ENCODE assay signal across 8 cellular contexts in the genomic region with DNA sequence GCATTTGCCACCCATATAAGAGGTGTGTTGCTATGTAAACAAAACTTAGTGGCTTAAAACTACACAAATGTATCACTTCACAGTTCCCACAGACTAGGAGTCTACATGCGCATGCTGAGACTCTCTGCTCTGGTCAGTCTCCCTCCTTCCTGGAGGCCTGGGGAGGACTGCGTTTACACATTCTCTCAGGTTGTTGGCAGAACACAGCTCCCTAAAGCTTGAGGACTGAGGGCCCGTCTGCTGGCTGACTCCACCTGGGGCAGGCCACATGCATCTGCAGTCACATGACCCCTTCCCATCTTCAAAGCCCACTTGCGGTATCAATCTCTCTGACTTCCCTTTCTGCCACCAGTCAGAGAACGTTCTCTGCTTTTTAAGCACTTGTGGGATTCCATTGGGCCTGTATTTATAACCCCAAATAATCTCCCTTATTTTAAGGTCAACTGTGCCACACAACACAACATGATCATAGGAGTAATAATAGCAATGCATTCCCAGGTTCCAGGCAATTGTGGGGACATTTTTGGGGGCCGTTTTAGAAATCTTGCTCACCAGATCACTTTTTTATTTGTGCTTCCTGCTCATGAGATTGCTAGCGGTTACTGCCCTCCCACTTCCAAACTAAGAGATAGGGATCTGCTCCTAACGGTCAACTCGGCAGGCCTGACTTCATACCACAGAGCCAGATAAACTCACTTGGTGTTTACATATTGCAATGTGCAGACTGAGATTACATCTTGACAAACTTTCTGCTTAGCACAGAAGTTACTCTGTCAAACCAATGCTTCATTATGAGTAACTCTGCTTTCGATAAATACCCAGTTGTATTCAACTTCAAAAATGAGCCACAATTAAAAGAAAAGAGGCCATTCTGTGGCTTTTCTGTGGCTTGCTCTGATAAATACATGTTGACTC.
DNase-seq lines count a peak whose midpoint lies in the region; ATAC-seq and TF ChIP-seq lines count a peak whose summit lies in the region.

No MANE protein-coding gene starts in this region.

- in situ Hi-C loops in transverse colon (cut with MboI; ENCODE audit: low pct_ligation_motif_present in 1 of 4, low pct_unique_long_range_greater_than_20kb in 1 of 4, low sequenced_read_pairs in 3 of 4): loop anchor here in 3 of 4 donors (10.0 to 25.0 kb wide), 2 partner anchors 192 to 194 kb away; partner anchors contain the start of gene ZFAND4 (in 2 of the 3)

- H3K36me3 ChIP-seq in lung (ENCODE audit: control insufficient read depth in 2 of 2, insufficient read depth in 2 of 2, low read length in 2 of 2) (no peaks in the 10 kb centered on the region), transverse colon (no peaks in the 10 kb centered on the region)

- H3K27me3 ChIP-seq in lung (ENCODE audit: control insufficient read depth, insufficient read depth) (no peaks in the 10 kb centered on the region), transverse colon (no peaks in the 10 kb centered on the region)

- peak; percentile 31 for TF ChIP-seq POLR2A in GM18505 (IDR thresholded peaks at IDR 0.05; ENCODE audit: borderline replicate concordance, extremely low read depth, insufficient read depth, insufficient read length)
- TF ChIP-seq POLR2A in transverse colon (IDR thresholded peaks at IDR 0.05): no peak

- intact Hi-C loops in transverse colon (cut with DNase I; ENCODE audit: low total_unique reads): no loop called here

- H3K9me3 ChIP-seq in lung (ENCODE audit: control insufficient read depth in 2 of 2, insufficient read depth in 1 of 2, low read length in 1 of 2): no peaks in the 10 kb centered on the region
- H3K9me3 ChIP-seq in transverse colon: no peaks in the 10 kb centered on the region

- DNase-seq in astrocyte of the hippocampus (ENCODE audit: low read depth, low spot score): peak; percentile 61
- no peak for DNase-seq in lung (ENCODE audit: low spot score)
- DNase-seq in transverse colon: peak; percentile 34
- no peak for DNase-seq in kidney glomerular epithelial cell (lab: John Stamatoyannopoulos, UW)
- DNase-seq in NCI-H1930 (lab: John Stamatoyannopoulos, UW): no peak

- H3K27ac ChIP-seq in lung (ENCODE audit: low read depth in 1 of 2, low read length in 1 of 2) (peak overlapping the region in 1 of 2 donors; percentile 89), transverse colon (peak overlapping the region in 3 of 4 donors; percentile 3 to 34 (median 3))

- WGBS in lung, 2 donors: 17 to 25% methylated on average over 10 of the region's 10 CpGs
- 54 to 75% methylated on average over 8 to 10 of the region's 10 CpGs for WGBS in transverse colon (ENCODE audit: low coverage in 1 of 2), 2 donors

- TF ChIP-seq CTCF in lung (IDR thresholded peaks at IDR 0.05; ENCODE audit: control extremely low read depth, extremely low read depth): no peak
- TF ChIP-seq CTCF in transverse colon (IDR thresholded peaks at IDR 0.05): no peak

- ATAC-seq in GM18505 (IDR thresholded peaks at IDR 0.05; ENCODE audit: unreplicated experiment) (no peak), SK-N-SH treated with all-trans-retinoic acid at 6 μM for 48 hours (peak; percentile 60), lung (ENCODE audit: insufficient read depth, low FRiP score) (peak; percentile 23), GM21528 (IDR thresholded peaks at IDR 0.05; ENCODE audit: low FRiP score, unreplicated experiment) (no peak)

- H3K4me1 ChIP-seq in lung (ENCODE audit: control insufficient read depth in 2 of 2, insufficient read depth in 2 of 2, low read length in 2 of 2): peaks cover 7 to 18% of the 10 kb centered on the region in 2 donors
- peaks cover 0 to 28% (median 12%) of the 10 kb centered on the region in 4 donors for H3K4me1 ChIP-seq in transverse colon

- H3K4me3 ChIP-seq in lung (no peak overlapping the region), transverse colon (no peak overlapping the region)

- no peak for TF ChIP-seq EP300 in transverse colon (IDR thresholded peaks at IDR 0.05; ENCODE audit: low read depth)

TF ChIP-seq in SK-N-SH treated with all-trans-retinoic acid at 6 μM for 48 hours, 23 proteins besides CTCF, POLR2A, EP300 and RAD21 (continues in another document):
- no peak for TF ChIP-seq TCF4 (CRISPR knock-in tag; IDR thresholded peaks at IDR 0.05; ENCODE audit: borderline replicate concordance)
- TF ChIP-seq, protein P1, sequence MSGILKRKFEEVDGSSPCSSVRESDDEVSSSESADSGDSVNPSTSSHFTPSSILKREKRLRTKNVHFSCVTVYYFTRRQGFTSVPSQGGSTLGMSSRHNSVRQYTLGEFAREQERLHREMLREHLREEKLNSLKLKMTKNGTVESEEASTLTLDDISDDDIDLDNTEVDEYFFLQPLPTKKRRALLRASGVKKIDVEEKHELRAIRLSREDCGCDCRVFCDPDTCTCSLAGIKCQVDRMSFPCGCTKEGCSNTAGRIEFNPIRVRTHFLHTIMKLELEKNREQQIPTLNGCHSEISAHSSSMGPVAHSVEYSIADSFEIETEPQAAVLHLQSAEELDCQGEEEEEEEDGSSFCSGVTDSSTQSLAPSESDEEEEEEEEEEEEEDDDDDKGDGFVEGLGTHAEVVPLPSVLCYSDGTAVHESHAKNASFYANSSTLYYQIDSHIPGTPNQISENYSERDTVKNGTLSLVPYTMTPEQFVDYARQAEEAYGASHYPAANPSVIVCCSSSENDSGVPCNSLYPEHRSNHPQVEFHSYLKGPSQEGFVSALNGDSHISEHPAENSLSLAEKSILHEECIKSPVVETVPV (CRISPR knock-in tag; IDR thresholded peaks at IDR 0.05): no peak
- TF ChIP-seq, protein P2, sequence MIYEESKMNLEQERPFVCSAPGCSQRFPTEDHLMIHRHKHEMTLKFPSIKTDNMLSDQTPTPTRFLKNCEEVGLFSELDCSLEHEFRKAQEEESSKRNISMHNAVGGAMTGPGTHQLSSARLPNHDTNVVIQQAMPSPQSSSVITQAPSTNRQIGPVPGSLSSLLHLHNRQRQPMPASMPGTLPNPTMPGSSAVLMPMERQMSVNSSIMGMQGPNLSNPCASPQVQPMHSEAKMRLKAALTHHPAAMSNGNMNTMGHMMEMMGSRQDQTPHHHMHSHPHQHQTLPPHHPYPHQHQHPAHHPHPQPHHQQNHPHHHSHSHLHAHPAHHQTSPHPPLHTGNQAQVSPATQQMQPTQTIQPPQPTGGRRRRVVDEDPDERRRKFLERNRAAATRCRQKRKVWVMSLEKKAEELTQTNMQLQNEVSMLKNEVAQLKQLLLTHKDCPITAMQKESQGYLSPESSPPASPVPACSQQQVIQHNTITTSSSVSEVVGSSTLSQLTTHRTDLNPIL (CRISPR knock-in tag; IDR thresholded peaks at IDR 0.05; ENCODE audit: low read depth): no peak
- no peak for TF ChIP-seq ARNTL (CRISPR knock-in tag; IDR thresholded peaks at IDR 0.05; ENCODE audit: borderline replicate concordance, low read depth)
- no peak for TF ChIP-seq POU6F1 (CRISPR knock-in tag; IDR thresholded peaks at IDR 0.05; ENCODE audit: borderline replicate concordance, low read depth)
- TF ChIP-seq ZNF70 (CRISPR knock-in tag; IDR thresholded peaks at IDR 0.05): no peak
- no peak for TF ChIP-seq BACH2 (CRISPR knock-in tag; IDR thresholded peaks at IDR 0.05; ENCODE audit: borderline replicate concordance)
- no peak for TF ChIP-seq RARB (CRISPR knock-in tag; IDR thresholded peaks at IDR 0.05)
- TF ChIP-seq TSHZ2 (CRISPR knock-in tag; IDR thresholded peaks at IDR 0.05): 0 out of 2 replicates have a peak, but pooled peaks have one; percentile 23
- TF ChIP-seq ISL1 (CRISPR knock-in tag; IDR thresholded peaks at IDR 0.05): 0 out of 2 replicates have a peak, but pooled peaks have one; percentile 17

Comparison
In these comparisons a context has a peak if more than half of its experiments do, and no peak if none do; other contexts are left out.
1. ATAC-seq: peak in SK-N-SH treated with all-trans-retinoic acid at 6 μM for 48 hours (single experiment) and lung (single experiment); none in GM18505 (single experiment) and GM21528 (single experiment).
2. DNase-seq: peak in astrocyte of the hippocampus (single experiment) and transverse colon (single experiment); none in lung (single experiment), kidney glomerular epithelial cell (single experiment) and NCI-H1930 (0 of 2).